Comparison of ENCODE assay signal across 17 cellular contexts in genomic region chr19:3152431-3152780, GRCh38. TPM values are rescaled to one million over a fixed set of nuclear protein-coding genes. Genes with fewer than 3 reads are reported as not detected.
DNase-seq lines count a peak whose midpoint lies in the region; ATAC-seq and TF ChIP-seq lines count a peak whose summit lies in the region.
"Had no signal": no experiment of that assay in that cellular context is flagged by ENCODE, and none has a peak within 500 bp of the region (broad histone marks: within the 10 kb centered on the region; RNA-seq: fewer than 3 reads in every experiment).

No MANE protein-coding gene starts in this region.

- peak overlapping the region; percentile 10 for H3K4me2 ChIP-seq in mammary epithelial cell (ENCODE audit: insufficient read depth, low read depth, low read length)
- H3K4me2 ChIP-seq in PC-3 (ENCODE audit: low read length) = no peak overlapping the region

- H3K9me3 ChIP-seq in mammary epithelial cell (replicated peaks; ENCODE audit: insufficient read depth, low read length) (peaks cover 3% of the 10 kb centered on the region), breast epithelium (no peaks in the 10 kb centered on the region), RWPE2 (ENCODE audit: severe bottlenecking) (no peaks in the 10 kb centered on the region), PC-3 (ENCODE audit: low read length) (no peaks in the 10 kb centered on the region)

- H3K36me3 ChIP-seq in mammary epithelial cell (ENCODE audit: insufficient read depth, low read length) (peaks cover 18% of the 10 kb centered on the region), breast epithelium (no peaks in the 10 kb centered on the region), RWPE2 (ENCODE audit: low read depth) (peaks cover 61% of the 10 kb centered on the region), PC-3 (ENCODE audit: low read depth, low read length) (no peaks in the 10 kb centered on the region)

- ATAC-seq in RWPE2 (ENCODE audit: low read depth) (no peak), foreskin keratinocyte (no peak), PC-3 (no peak), HG03280 (IDR thresholded peaks at IDR 0.05; ENCODE audit: unreplicated experiment) (no peak)
- ATAC-seq: HCT116 had no signal

- H3K4me1 ChIP-seq in mammary epithelial cell (ENCODE audit: insufficient read depth, low read length) = peaks cover 31% of the 10 kb centered on the region
- no peaks in the 10 kb centered on the region for H3K4me1 ChIP-seq in breast epithelium
- H3K4me1 ChIP-seq in RWPE2 (ENCODE audit: insufficient read depth, poor library complexity, severe bottlenecking) = peaks cover 9% of the 10 kb centered on the region
- peaks cover 9% of the 10 kb centered on the region for H3K4me1 ChIP-seq in foreskin keratinocyte
- peaks cover 12% of the 10 kb centered on the region for H3K4me1 ChIP-seq in PC-3 (ENCODE audit: insufficient read depth, low read length)

- POLR2A ChIA-PET in PC-3 (lab: Charles Lee; ENCODE audit: unreplicated experiment) = no interaction called here

- WGBS in mammary epithelial cell (ENCODE audit: low coverage, missing lambda C conversion rate) = 95% methylated on average over 3 of the region's 3 CpGs

- no peaks in the 10 kb centered on the region for H3F3A ChIP-seq in PC-3 (ENCODE audit: low read length, unreplicated experiment)

- H3K79me2 ChIP-seq in mammary epithelial cell (ENCODE audit: insufficient read depth, low read length) (peaks cover 55% of the 10 kb centered on the region), PC-3 (ENCODE audit: low read length) (no peaks in the 10 kb centered on the region)

- dilution Hi-C loops in mammary epithelial cell (cut with HindIII; ENCODE audit: low sequenced_read_pairs) = no loop called here

- TF ChIP-seq POLR2A in breast epithelium (IDR thresholded peaks at IDR 0.05) = no peak

- H3K4me3 ChIP-seq in mammary epithelial cell (replicated peaks in 1 of 3; ENCODE audit: insufficient read depth in 1 of 3, low read depth in 2 of 3, low read length in 3 of 3) (no peak overlapping the region), breast epithelium (no peak overlapping the region), RWPE2 (ENCODE audit: severe bottlenecking) (no peak overlapping the region), PC-3 (ENCODE audit: low read length) (no peak overlapping the region)

- H3K27ac ChIP-seq in mammary epithelial cell (ENCODE audit: insufficient read depth, low read depth, low read length) = peak overlapping the region; percentile 32
- no peak overlapping the region for H3K27ac ChIP-seq in breast epithelium
- H3K27ac ChIP-seq in RWPE2 (ENCODE audit: poor library complexity, severe bottlenecking) = peak overlapping the region; percentile 35
- peak overlapping the region; percentile 65 for H3K27ac ChIP-seq in foreskin keratinocyte
- H3K27ac ChIP-seq in PC-3 (ENCODE audit: low read length) = no peak overlapping the region
- H3K27ac ChIP-seq: 22Rv1, HL-60 had no signal

- no peak overlapping the region for H3K9ac ChIP-seq in mammary epithelial cell (ENCODE audit: insufficient read depth, low read length)
- no peak overlapping the region for H3K9ac ChIP-seq in PC-3 (ENCODE audit: low read length)

- H3K27me3 ChIP-seq in mammary epithelial cell (ENCODE audit: insufficient read depth, low read length) = no peaks in the 10 kb centered on the region
- no peaks in the 10 kb centered on the region for H3K27me3 ChIP-seq in breast epithelium
- no peaks in the 10 kb centered on the region for H3K27me3 ChIP-seq in RWPE2 (ENCODE audit: insufficient read depth, poor library complexity, severe bottlenecking)
- no peaks in the 10 kb centered on the region for H3K27me3 ChIP-seq in foreskin keratinocyte
- H3K27me3 ChIP-seq in PC-3 (ENCODE audit: low read length) = no peaks in the 10 kb centered on the region

- in situ Hi-C loops in mammary epithelial cell (cut with MboI; ENCODE audit: low sequenced_read_pairs in 2 of 2) = no loop called here

- BruUV-seq in mammary epithelial cell (replicated peaks; lab: Mats Ljungman, UMichigan) (no TSS peak), PC-3 (replicated peaks; lab: Mats Ljungman, UMichigan) (no TSS peak)

- intact Hi-C loops in mammary epithelial cell (cut with micrococcal nuclease) = no loop called here
- intact Hi-C loops in breast epithelium (cut with DNase I; ENCODE audit: low total_unique reads) = no loop called here
- intact Hi-C loops in PC-3 (cut with micrococcal nuclease) = no loop called here

- CTCF ChIA-PET in mammary epithelial cell (lab: Charles Lee; ENCODE audit: low non-redundant PET) (no interaction called here), PC-3 (lab: Charles Lee) (no interaction called here)

- no peak for DNase-seq in mammary epithelial cell
- no peak for DNase-seq in breast epithelium (ENCODE audit: low spot score in 2 of 2)
- no peak for DNase-seq in RWPE2 (ENCODE audit: low spot score)
- DNase-seq in foreskin keratinocyte = no peak
- no peak for DNase-seq in PC-3
- DNase-seq in activated naive CD4-positive, alpha-beta T cell (lab: John Stamatoyannopoulos, UW) = no peak
- DNase-seq in NCI-H187 treated with DMSO at 0.1 percent for 48 hours (lab: John Stamatoyannopoulos, UW) = no peak
- DNase-seq: Calu3; CD4-positive, CD25-positive, alpha-beta regulatory T cell; DMS 273 treated with DMSO at 0.1 percent for 48 hours had no signal

- H4K20me1 ChIP-seq in mammary epithelial cell (ENCODE audit: insufficient read depth, low read length) (no peaks in the 10 kb centered on the region), PC-3 (ENCODE audit: low read length) (no peaks in the 10 kb centered on the region)

- no peak for TF ChIP-seq CTCF in mammary epithelial cell (conservative IDR thresholded peaks at IDR 0.05 in 1 of 2, IDR thresholded peaks at IDR 0.05 in 1 of 2; ENCODE audit: extremely low read depth in 1 of 2, insufficient read depth in 1 of 2, low read depth in 1 of 2, low read length in 2 of 2)
- no peak for TF ChIP-seq CTCF in breast epithelium (IDR thresholded peaks at IDR 0.05)
- no peak for TF ChIP-seq CTCF in RWPE2 (IDR thresholded peaks at IDR 0.05; ENCODE audit: poor library complexity, severe bottlenecking)
- no peak for TF ChIP-seq CTCF in foreskin keratinocyte (conservative IDR thresholded peaks at IDR 0.05)
- TF ChIP-seq CTCF in PC-3 (conservative IDR thresholded peaks at IDR 0.05; ENCODE audit: low read depth, low read length) = no peak

- no peaks in the 10 kb centered on the region for H3K9me2 ChIP-seq in PC-3 (replicated peaks; ENCODE audit: low read length)

- H2AFZ ChIP-seq in mammary epithelial cell (ENCODE audit: low read depth, low read length) = no peak overlapping the region
- no peak overlapping the region for H2AFZ ChIP-seq in PC-3 (ENCODE audit: low read length)

RNA-seq across cellular contexts. Expression of gene GNA15, which starts 16.6 kb away (rescaled TPM):
- 100 to 1,000 TPM in 1 of 2 donors, 10 to 100 TPM in 1; 28.7 to 110 TPM for total RNA-seq in mammary epithelial cell
- polyA plus RNA-seq in mammary epithelial cell = 57.1 TPM
- polyA minus RNA-seq in mammary epithelial cell = 43.7 TPM
- 10 to 100 TPM in 1 of 3 donors, 1 to 10 TPM in 2; 7.8 to 16.2 (median 8.5) TPM for total RNA-seq in breast epithelium
- total RNA-seq in foreskin keratinocyte = 114 and 130 TPM in 2 replicates
- polyA plus RNA-seq in foreskin keratinocyte = 109 and 126 TPM in 2 replicates
- not detected in 2 replicates for total RNA-seq in PC-3 (2014; rRNA removed)

RNA-seq across cellular contexts. Expression of gene S1PR4, which starts 26.2 kb away (rescaled TPM):
- total RNA-seq in mammary epithelial cell (under 1 TPM; 0.67 to 0.94 TPM), breast epithelium (1 to 10 TPM in 2 of 3 donors, not detected in 1; 1.3 to 1.9 TPM), foreskin keratinocyte (0.11 and 0.27 TPM in 2 replicates), PC-3 (2014; rRNA removed) (0.26 and 1.3 TPM in 2 replicates)
- polyA plus RNA-seq in mammary epithelial cell (0.10 TPM), foreskin keratinocyte (0.16 TPM in 1 of 2 replicates, not detected in the other)
- not detected for polyA minus RNA-seq in mammary epithelial cell
- total RNA-seq: A673, Calu3, G401 had no signal
- polyA plus RNA-seq: BJ had no signal

RNA-seq across cellular contexts. Expression of gene NCLN, which starts 33.3 kb away (rescaled TPM):
- total RNA-seq in mammary epithelial cell (10 to 100 TPM; 55.5 to 95.3 TPM), breast epithelium (10 to 100 TPM; 21.1 to 34.7 (median 25.3) TPM), foreskin keratinocyte (97.8 and 100 TPM in 2 replicates), PC-3 (2014; rRNA removed) (74.7 and 132 TPM in 2 replicates)
- polyA plus RNA-seq in mammary epithelial cell (91.0 TPM), foreskin keratinocyte (109 and 111 TPM in 2 replicates)
- polyA minus RNA-seq in mammary epithelial cell = 106 TPM

RNA-seq across cellular contexts. Expression of gene GNA11, which starts 58.2 kb away (rescaled TPM):
- total RNA-seq in mammary epithelial cell (10 to 100 TPM; 68.1 to 91.4 TPM), breast epithelium (10 to 100 TPM; 40.5 to 52.0 (median 42.3) TPM), foreskin keratinocyte (53.7 and 59.5 TPM in 2 replicates), PC-3 (2014; rRNA removed) (59.6 and 89.4 TPM in 2 replicates)
- polyA plus RNA-seq in mammary epithelial cell (67.4 TPM), foreskin keratinocyte (38.7 and 40.1 TPM in 2 replicates)
- polyA minus RNA-seq in mammary epithelial cell = 86.9 TPM

Comparison
In these comparisons a context has a peak if more than half of its experiments do, and no peak if none do; other contexts are left out.
1. H3K27ac ChIP-seq: peak in mammary epithelial cell (single experiment), RWPE2 (single experiment) and foreskin keratinocyte (single experiment); none in breast epithelium (0 of 2) and PC-3 (single experiment).